9 cellular contexts compared by ENCODE assay signal in genomic region chr11:62860835-62861563, GRCh38.
DNase-seq lines count a peak whose midpoint lies in the region; ATAC-seq and TF ChIP-seq lines count a peak whose summit lies in the region.
"Had no signal": no experiment of that assay in that cellular context is flagged by ENCODE, and none has a peak within 500 bp of the region (broad histone marks: within the 10 kb centered on the region; RNA-seq: fewer than 3 reads in every experiment).

No MANE protein-coding gene starts in this region.

- H3K36me3 ChIP-seq in HEK293 (ENCODE audit: control insufficient read depth in 2 of 2, insufficient read depth in 1 of 2, low read length in 2 of 2): peaks cover 0 to 21% of the 10 kb centered on the region in 2 experiments; a peak in 1 of 3 replicates
- H3K36me3 ChIP-seq in OCI-LY1 (ENCODE audit: insufficient read depth, low read length): peaks cover 36% of the 10 kb centered on the region
- H3K36me3 ChIP-seq in iPS-20b (ENCODE audit: insufficient read depth, low read depth, low read length): peaks cover 50% of the 10 kb centered on the region
- H3K36me3 ChIP-seq: upper lobe of left lung had no signal

- peak overlapping the region; percentile 9; the same call in 1 of the 2 replicates for H3K9ac ChIP-seq in OCI-LY1 (ENCODE audit: low read length)
- H3K9ac ChIP-seq in iPS-20b (ENCODE audit: low read depth, low read length): peak overlapping the region; percentile 41; the same call in 1 of the 2 replicates

- H3K4me1 ChIP-seq in HEK293 (ENCODE audit: control insufficient read depth, insufficient read depth, low read length) (no peaks in the 10 kb centered on the region), OCI-LY1 (ENCODE audit: insufficient read depth, low read length, severe bottlenecking) (peaks cover 59% of the 10 kb centered on the region), iPS-20b (ENCODE audit: insufficient read depth, low read length) (peaks cover 16% of the 10 kb centered on the region; the same call in 1 of the 2 replicates)

- no peaks in the 10 kb centered on the region for H3F3A ChIP-seq in OCI-LY1 (ENCODE audit: insufficient read depth, low read length)

- POLR2A ChIA-PET in HEK293 (lab: Yijun Ruan, JAX): interaction anchor here (0.8 to 6.2 kb wide), 7 partner anchors 11 to 107 kb away, joined by 3 to 61 read pairs (median 8); partner anchors contain the start of genes NXF1, SLC3A2, WDR74 and ZBTB3

- ATAC-seq in GM19397 (IDR thresholded peaks at IDR 0.05; ENCODE audit: unreplicated experiment): no peak
- ATAC-seq: body of pancreas had no signal

- H3K9me2 ChIP-seq in OCI-LY1 (ENCODE audit: low read depth, low read length): no peaks in the 10 kb centered on the region

- H2AFZ ChIP-seq in OCI-LY1 (ENCODE audit: low read length): no peak overlapping the region

- H3K79me2 ChIP-seq in OCI-LY1 (ENCODE audit: insufficient read depth, low read length): peaks cover 63% of the 10 kb centered on the region

- CTCF ChIA-PET in HEK293 (lab: Yijun Ruan, JAX): interaction anchor here (0.5 to 5.2 kb wide), 9 partner anchors 16 to 300 kb away, joined by 3 to 21 read pairs (median 4); no protein-coding TSS in a partner anchor

- H3K27me3 ChIP-seq in OCI-LY1 (ENCODE audit: insufficient read depth, low read length): no peaks in the 10 kb centered on the region
- H3K27me3 ChIP-seq in iPS-20b (ENCODE audit: insufficient read depth, low read length): no peaks in the 10 kb centered on the region
- H3K27me3 ChIP-seq: body of pancreas, upper lobe of left lung had no signal

- DNase-seq in nucleus accumbens (lab: John Stamatoyannopoulos, UW): no peak
- DNase-seq: NCI-H2029, occipital lobe, upper lobe of left lung had no signal

- H3K4me3 ChIP-seq in HEK293 (ENCODE audit: low read depth, low read length) (no peak overlapping the region), OCI-LY1 (ENCODE audit: low read depth, low read length, poor library complexity, severe bottlenecking) (no peak overlapping the region), iPS-20b (ENCODE audit: low read length) (no peak overlapping the region)
- H3K4me3 ChIP-seq: body of pancreas, upper lobe of left lung had no signal

- H3K4me2 ChIP-seq in OCI-LY1 (ENCODE audit: low read length): peak overlapping the region; percentile 51

- H4K20me1 ChIP-seq in OCI-LY1 (ENCODE audit: insufficient read depth, low read length): no peaks in the 10 kb centered on the region

- no peak for TF ChIP-seq CTCF in HEK293 (tag by site-specific recombination; IDR thresholded peaks at IDR 0.05)
- TF ChIP-seq CTCF in OCI-LY1 (IDR thresholded peaks at IDR 0.05; ENCODE audit: low read length): no peak

- H3K9me3 ChIP-seq in HEK293 (ENCODE audit: control insufficient read depth, insufficient read depth, low read depth, low read length): no peaks in the 10 kb centered on the region
- H3K9me3 ChIP-seq in OCI-LY1 (ENCODE audit: low read length): no peaks in the 10 kb centered on the region
- H3K9me3 ChIP-seq in iPS-20b (ENCODE audit: insufficient read depth, low read depth, low read length): no peaks in the 10 kb centered on the region
- H3K9me3 ChIP-seq: body of pancreas, upper lobe of left lung had no signal

- peak overlapping the region; percentile 0; the same call in 1 of the 2 replicates for H3K27ac ChIP-seq in HEK293 (ENCODE audit: extremely low read depth, low read depth, low read length)
- H3K27ac ChIP-seq in OCI-LY1 (ENCODE audit: low read depth, low read length, poor library complexity, severe bottlenecking): peak overlapping the region; percentile 73
- no peak overlapping the region for H3K27ac ChIP-seq in iPS-20b (ENCODE audit: low read length)
- H3K27ac ChIP-seq: upper lobe of left lung had no signal

TF ChIP-seq in HEK293, 187 proteins besides CTCF, POLR2A, EP300 and RAD21:
- TF ChIP-seq ZNF76 (tag by site-specific recombination; IDR thresholded peaks at IDR 0.05; ENCODE audit: borderline replicate concordance, low read depth) (0 out of 2 replicates have a peak, but pooled peaks have one; percentile 8), ZNF645 (tag by site-specific recombination; IDR thresholded peaks at IDR 0.05) (no peak)
